27 cellular contexts compared by ENCODE assay signal in genomic region chr1:39635871-39636210, GRCh38. TPM values are rescaled to one million over a fixed set of nuclear protein-coding genes. Genes with fewer than 3 reads are reported as not detected.
DNase-seq lines count a peak whose midpoint lies in the region; TF ChIP-seq lines count a peak whose summit lies in the region.
"Had no signal": no experiment of that assay in that cellular context is flagged by ENCODE, and none has a peak within 500 bp of the region (broad histone marks: within the 10 kb centered on the region; RNA-seq: fewer than 3 reads in every experiment).

No MANE protein-coding gene starts in this region.

- peaks cover 82% of the 10 kb centered on the region for H3K4me1 Mint-ChIP-seq in nephron progenitor cell

- H3K36me3 ChIP-seq in SJCRH30 (peaks cover 19% of the 10 kb centered on the region), testis (ENCODE audit: low read depth, missing control alignments) (no peaks in the 10 kb centered on the region)
- no peaks in the 10 kb centered on the region for H3K36me3 ChIP-seq in effector memory CD4-positive, alpha-beta T cell (ENCODE audit: control insufficient read depth, insufficient read depth, low read length)
- H3K36me3 ChIP-seq: neutrophil, Peyer's patch had no signal

- H3K4me3 ChIP-seq in SJCRH30 (peak overlapping the region; percentile 90), testis (peak overlapping the region in 1 of 2 donors; percentile 20)
- H3K4me3 ChIP-seq in effector memory CD4-positive, alpha-beta T cell (ENCODE audit: insufficient read depth, low read depth, low read length, poor library complexity, severe bottlenecking), result no peak overlapping the region
- H3K4me3 ChIP-seq: left lung, Peyer's patch had no signal

- no peaks in the 10 kb centered on the region for H3K9me3 ChIP-seq in SJCRH30 (replicated peaks)
- no peaks in the 10 kb centered on the region for H3K9me3 ChIP-seq in testis
- H3K9me3 ChIP-seq in effector memory CD4-positive, alpha-beta T cell (ENCODE audit: control insufficient read depth, low read length), result no peaks in the 10 kb centered on the region
- H3K9me3 ChIP-seq: left lung, neutrophil, Peyer's patch, SK-N-SH had no signal

- H3K4me1 ChIP-seq in SJCRH30 (peaks cover 61% of the 10 kb centered on the region), testis (peaks cover 46% of the 10 kb centered on the region)
- H3K4me1 ChIP-seq in effector memory CD4-positive, alpha-beta T cell (ENCODE audit: control insufficient read depth, insufficient read depth, low read length, poor library complexity, severe bottlenecking), result peaks cover 5% of the 10 kb centered on the region

- peak overlapping the region; percentile 89 for H3K27ac ChIP-seq in SJCRH30
- peak overlapping the region; percentile 69 for H3K27ac ChIP-seq in cingulate gyrus (ENCODE audit: low read depth, low read length)
- peak overlapping the region; percentile 72 to 86 for H3K27ac ChIP-seq in testis
- no peak overlapping the region for H3K27ac ChIP-seq in effector memory CD4-positive, alpha-beta T cell (ENCODE audit: insufficient read depth, low read length, poor library complexity, severe bottlenecking)
- H3K27ac ChIP-seq: neutrophil, VCaP had no signal

- TF ChIP-seq POLR2A in testis (IDR thresholded peaks at IDR 0.05), result no peak

- H3K27me3 Mint-ChIP-seq in nephron progenitor cell (ENCODE audit: low read depth, poor library complexity), result peaks cover 12% of the 10 kb centered on the region

- H3K27me3 ChIP-seq in SJCRH30 (no peaks in the 10 kb centered on the region), testis (no peaks in the 10 kb centered on the region)
- no peaks in the 10 kb centered on the region for H3K27me3 ChIP-seq in effector memory CD4-positive, alpha-beta T cell (replicated peaks; ENCODE audit: control insufficient read depth, insufficient read depth, low read length, poor library complexity, severe bottlenecking)
- H3K27me3 ChIP-seq: Peyer's patch had no signal

- H3K36me3 Mint-ChIP-seq in nephron progenitor cell (ENCODE audit: low read depth), result peaks cover 9% of the 10 kb centered on the region
- H3K36me3 Mint-ChIP-seq: activated naive CD8-positive, alpha-beta T cell had no signal

- no peaks in the 10 kb centered on the region for H3K9me3 Mint-ChIP-seq in nephron progenitor cell
- H3K9me3 Mint-ChIP-seq: activated T-helper 2 cell treated with anti-CD3 and anti-CD28 coated beads, Interferon-gamma antibody, Interleukin-2, Interleukin-4, amounts not matched to agents 10 μg/mL and 5 μg/mL and 100 μg/mL, durations not matched to agents 14 hours and 24 hours and 36 hours; CD4-positive, CD25-positive, alpha-beta regulatory T cell; effector memory CD8-positive, alpha-beta T cell; stimulated activated naive CD8-positive, alpha-beta T cell treated with anti-CD3 and anti-CD28 coated beads, Interleukin-15, amount 100 ng/mL, for 72 hours; T-helper 2 cell treated with Interferon-gamma antibody and Interleukin-4, amounts not matched to agents 5 μg/mL and 100 μg/mL, for 36 hours had no signal

- H3K4me3 Mint-ChIP-seq in nephron progenitor cell, result peak overlapping the region; percentile 59
- H3K4me3 Mint-ChIP-seq: activated naive CD8-positive, alpha-beta T cell; CD4-positive, CD25-positive, alpha-beta regulatory T cell; effector memory CD8-positive, alpha-beta T cell; stimulated activated naive CD8-positive, alpha-beta T cell treated with anti-CD3 and anti-CD28 coated beads, Interleukin-15, amount 100 ng/mL, for 72 hours; T-helper 2 cell treated with Interferon-gamma antibody and Interleukin-4, amounts not matched to agents 5 μg/mL and 100 μg/mL, for 36 hours had no signal

- 52 to 53% methylated on average over 2 of the region's 2 CpGs for WGBS in testis, 2 donors

- H3K27ac Mint-ChIP-seq in nephron progenitor cell, result peak overlapping the region; percentile 6
- H3K27ac Mint-ChIP-seq: activated naive CD8-positive, alpha-beta T cell; activated T-helper 2 cell treated with anti-CD3 and anti-CD28 coated beads, Interferon-gamma antibody, Interleukin-2, Interleukin-4, amounts not matched to agents 10 μg/mL and 5 μg/mL and 100 μg/mL, durations not matched to agents 14 hours and 24 hours and 36 hours; CD4-positive, CD25-positive, alpha-beta regulatory T cell; effector memory CD8-positive, alpha-beta T cell; stimulated activated naive CD8-positive, alpha-beta T cell treated with anti-CD3 and anti-CD28 coated beads, Interleukin-15, amount 100 ng/mL, for 72 hours; T-helper 2 cell treated with Interferon-gamma antibody and Interleukin-4, amounts not matched to agents 5 μg/mL and 100 μg/mL, for 36 hours had no signal

- intact Hi-C loops in testis (cut with DNase I; ENCODE audit: low total_unique reads), result no loop called here

- DNase-seq in SJCRH30 (peak; percentile 83 to 87), nephron progenitor cell (no peak), testis (no peak), NCI-H2107 (lab: John Stamatoyannopoulos, UW) (no peak), NCI-H1417 treated with DMSO at 0.1 percent for 48 hours (lab: John Stamatoyannopoulos, UW) (no peak)
- DNase-seq in activated CD4-positive, alpha-beta T cell treated with anti-CD3 and anti-CD28 coated beads, Interleukin-2, amount 50 U/mL, for 48 hours, result no peak
- no peak for DNase-seq in effector memory CD4-positive, alpha-beta T cell
- DNase-seq: activated CD8-positive, alpha-beta memory T cell treated with anti-CD3 and anti-CD28 coated beads, Interleukin-2, amount 50 U/mL, for 4 hours; CD4-positive, CD25-positive, alpha-beta regulatory T cell; effector memory CD8-positive, alpha-beta T cell; H7; Kasumi-1; left lung; NCI-H1092; NCI-H2029 treated with DMSO at 0.1 percent for 48 hours; NCI-H446 treated with DMSO at 0.1 percent for 48 hours; Peyer's patch; SK-N-SH; stimulated activated naive CD8-positive, alpha-beta T cell treated with anti-CD3 and anti-CD28 coated beads, Interleukin-15, amount 100 ng/mL, for 72 hours had no signal

- no peak for TF ChIP-seq CTCF in nephron progenitor cell (IDR thresholded peaks at IDR 0.05)
- no peak for TF ChIP-seq CTCF in testis (IDR thresholded peaks at IDR 0.05)

RNA-seq across cellular contexts. Expression of gene HEYL, which starts 3.6 kb away (rescaled TPM):
- total RNA-seq in SJCRH30 (2014; rRNA removed; shearing (Covaris generic)), result 61.9 and 66.5 TPM in 2 replicates
- total RNA-seq in testis, result 10 to 100 TPM; 52.8 to 55.5 TPM
- polyA plus RNA-seq in testis (ENCODE audit: insufficient read depth, low read depth, low replicate concordance), result 44.7 TPM
- total RNA-seq: fibroblast of lung had no signal
- polyA plus RNA-seq: CD4-positive, CD25-positive, alpha-beta regulatory T cell; SK-N-SH had no signal

RNA-seq across cellular contexts. Expression of gene NT5C1A, which starts 36.1 kb away (rescaled TPM):
- total RNA-seq in SJCRH30 (2014; rRNA removed; shearing (Covaris generic)), result 0.12 TPM in 1 of 2 replicates, not detected in the other
- 1 to 10 TPM; 2.1 to 3.2 TPM for total RNA-seq in testis
- polyA plus RNA-seq in testis (ENCODE audit: insufficient read depth, low read depth, low replicate concordance), result 1.0 TPM
- total RNA-seq: fibroblast of lung, H7, Peyer's patch had no signal
- polyA plus RNA-seq: AG04450, fibroblast of lung had no signal

RNA-seq across cellular contexts. Expression of gene HPCAL4, which starts 55.4 kb away (rescaled TPM):
- total RNA-seq in SJCRH30 (2014; rRNA removed; shearing (Covaris generic)), result 0.42 and 0.53 TPM in 2 replicates
- total RNA-seq in testis, result 10 to 100 TPM in 1 of 2 donors, 1 to 10 TPM in 1; 6.9 to 24.5 TPM
- polyA plus RNA-seq in testis (ENCODE audit: insufficient read depth, low read depth, low replicate concordance), result 17.3 TPM
- total RNA-seq: fibroblast of lung, H7 had no signal
- polyA plus RNA-seq: AG04450, fibroblast of lung had no signal

RNA-seq across cellular contexts. Expression of gene PABPC4, which starts 59.3 kb away (rescaled TPM):
- total RNA-seq in SJCRH30 (2014; rRNA removed; shearing (Covaris generic)), result 254 and 270 TPM in 2 replicates
- 100 to 1,000 TPM; 407 to 411 TPM for total RNA-seq in testis
- 229 TPM for polyA plus RNA-seq in testis (ENCODE audit: insufficient read depth, low read depth, low replicate concordance)

Comparison
In these comparisons a context has a peak if more than half of its experiments do, and no peak if none do; other contexts are left out.
1. DNase-seq: peak in SJCRH30 (2 of 2); none in nephron progenitor cell (single experiment), testis (single experiment), activated CD4-positive, alpha-beta T cell treated with anti-CD3 and anti-CD28 coated beads, Interleukin-2, amount 50 U/mL, for 48 hours (0 of 2), NCI-H2107 (single experiment), NCI-H1417 treated with DMSO at 0.1 percent for 48 hours (single experiment) and effector memory CD4-positive, alpha-beta T cell (0 of 3).